ENCODE assay signal across 9 cellular contexts in genomic region chr2:54522624-54523281, GRCh38.
A peak's percentile ranks its signal among the peaks of the same experiment; 100 is the strongest.
DNase-seq lines count a peak whose midpoint lies in the region; ATAC-seq and TF ChIP-seq lines count a peak whose summit lies in the region.
"Had no signal": no experiment of that assay in that cellular context is flagged by ENCODE, and none has a peak within 500 bp of the region (broad histone marks: within the 10 kb centered on the region; RNA-seq: fewer than 3 reads in every experiment).

No MANE protein-coding gene starts in this region.

- no peak overlapping the region for H3K4me2 ChIP-seq in osteoblast (ENCODE audit: insufficient read depth, low read length)

- no peak overlapping the region for H2AFZ ChIP-seq in osteoblast (ENCODE audit: low read length)

- no peaks in the 10 kb centered on the region for H3K36me3 Mint-ChIP-seq in CD4-positive, alpha-beta T cell (ENCODE audit: low read depth)

- H3K4me1 ChIP-seq in esophagus muscularis mucosa (peaks cover 85 to 91% (median 88%) of the 10 kb centered on the region in 4 donors), osteoblast (ENCODE audit: insufficient read depth, low read length) (peaks cover 30% of the 10 kb centered on the region)

- H3K36me3 ChIP-seq in esophagus muscularis mucosa (peaks cover 10 to 23% (median 16%) of the 10 kb centered on the region in 4 donors), osteoblast (ENCODE audit: insufficient read depth, low read length) (peaks cover 21% of the 10 kb centered on the region)

- no peaks in the 10 kb centered on the region for H3K27me3 ChIP-seq in CD4-positive, alpha-beta T cell (ENCODE audit: control insufficient read depth, insufficient read depth, low read length)
- H3K27me3 ChIP-seq in esophagus muscularis mucosa = no peaks in the 10 kb centered on the region
- H3K27me3 ChIP-seq in osteoblast (ENCODE audit: insufficient read depth, low read length) = no peaks in the 10 kb centered on the region

- no peaks in the 10 kb centered on the region for H3K9me3 Mint-ChIP-seq in CD4-positive, alpha-beta T cell

- no peak for TF ChIP-seq EP300 in esophagus muscularis mucosa (IDR thresholded peaks at IDR 0.05)

- H3K4me3 ChIP-seq in esophagus muscularis mucosa = no peak overlapping the region
- no peak overlapping the region for H3K4me3 ChIP-seq in osteoblast (ENCODE audit: insufficient read depth, low read length)
- H3K4me3 ChIP-seq: SK-N-MC had no signal

- WGBS in esophagus muscularis mucosa = 46% methylated on average over 5 of the region's 5 CpGs

- peak; percentile 77 for TF ChIP-seq CTCF in CD4-positive, alpha-beta T cell (IDR thresholded peaks at IDR 0.05)
- TF ChIP-seq CTCF in esophagus muscularis mucosa (IDR thresholded peaks at IDR 0.05) = peak; percentile 52 to 61 (median 58)
- TF ChIP-seq CTCF in osteoblast (IDR thresholded peaks at IDR 0.05; ENCODE audit: extremely low read depth, low read depth, low read length) = peak; percentile 53

- ATAC-seq in CD4-positive, alpha-beta T cell (ENCODE audit: poor library complexity) = peak; percentile 100
- ATAC-seq in GM19397 (IDR thresholded peaks at IDR 0.05; ENCODE audit: unreplicated experiment) = peak; percentile 82
- ATAC-seq in HG03565 (IDR thresholded peaks at IDR 0.05; ENCODE audit: unreplicated experiment) = peak; percentile 65

- TF ChIP-seq POLR2A in esophagus muscularis mucosa (IDR thresholded peaks at IDR 0.05; ENCODE audit: low read depth) = no peak

- intact Hi-C loops in CD4-positive, alpha-beta T cell (cut with DNase I, micrococcal nuclease) = loop anchor here (1.0 to 5.0 kb wide), 10 partner anchors 36 to 650 kb away; partner anchors contain the start of gene EML6 (in 1 of the 2)
- intact Hi-C loops in esophagus muscularis mucosa (cut with DNase I) = loop anchor here (5.0 to 10.0 kb wide), 2 partner anchors 185 to 312 kb away; no protein-coding TSS in a partner anchor

- H3K27ac ChIP-seq in CD4-positive, alpha-beta T cell (ENCODE audit: low read depth, low read length) = no peak overlapping the region
- H3K27ac ChIP-seq in esophagus muscularis mucosa (replicated peaks in 1 of 4) = no peak overlapping the region
- peak overlapping the region; percentile 13 for H3K27ac ChIP-seq in osteoblast (ENCODE audit: low read depth, low read length)
- H3K27ac ChIP-seq: SK-N-MC had no signal

- peak; percentile 48 to 63 (median 57) for DNase-seq in CD4-positive, alpha-beta T cell
- DNase-seq in NCI-H82 (lab: John Stamatoyannopoulos, UW) (peak; percentile 82), esophagus muscularis mucosa (ENCODE audit: extremely low spot score) (no peak), osteoblast (ENCODE audit: insufficient read length, low spot score, missing footprints) (no peak), ureter (ENCODE audit: low spot score) (peak; percentile 62)
- DNase-seq in activated CD8-positive, alpha-beta memory T cell treated with anti-CD3 and anti-CD28 coated beads for 24 hours = peak; percentile 77

- no peak overlapping the region for H3K27ac Mint-ChIP-seq in CD4-positive, alpha-beta T cell

- no peaks in the 10 kb centered on the region for H3K27me3 Mint-ChIP-seq in CD4-positive, alpha-beta T cell

- H3K4me3 Mint-ChIP-seq in CD4-positive, alpha-beta T cell = no peak overlapping the region

- POLR2A ChIA-PET in CD4-positive, alpha-beta T cell (lab: Charles Lee) = interaction anchor here (0.6 to 2.2 kb wide), 4 partner anchors 36 to 182 kb away, joined by 3 to 7 read pairs (median 4); no protein-coding TSS in a partner anchor

- H3K9me3 ChIP-seq in CD4-positive, alpha-beta T cell (ENCODE audit: control insufficient read depth, low read length) = no peaks in the 10 kb centered on the region
- H3K9me3 ChIP-seq in esophagus muscularis mucosa (no peaks in the 10 kb centered on the region), osteoblast (ENCODE audit: low read depth, low read length) (no peaks in the 10 kb centered on the region)

- CTCF ChIA-PET in CD4-positive, alpha-beta T cell (lab: Charles Lee) = interaction anchor here (0.6 to 5.4 kb wide), 21 partner anchors 24 to 416 kb away, joined by 3 to 43 read pairs (median 4); no protein-coding TSS in a partner anchor

- H3K4me1 Mint-ChIP-seq in CD4-positive, alpha-beta T cell (ENCODE audit: low read depth) = peaks cover 5% of the 10 kb centered on the region

- H4K20me1 ChIP-seq in osteoblast (ENCODE audit: insufficient read depth, low read length) = peaks cover 24% of the 10 kb centered on the region

- peaks cover 91% of the 10 kb centered on the region for H3K79me2 ChIP-seq in osteoblast (ENCODE audit: insufficient read depth, low read length)

Comparison
In these comparisons a context has a peak if more than half of its experiments do, and no peak if none do; other contexts are left out.
1. DNase-seq: peak in CD4-positive, alpha-beta T cell (10 of 10), NCI-H82 (single experiment), activated CD8-positive, alpha-beta memory T cell treated with anti-CD3 and anti-CD28 coated beads for 24 hours (single experiment) and ureter (single experiment); none in esophagus muscularis mucosa (single experiment) and osteoblast (single experiment).
2. Peak in every context shown above with its lines, with median percentiles within 50 percentile points of each other: ATAC-seq and CTCF ChIP-seq.